In the genomic region with DNA sequence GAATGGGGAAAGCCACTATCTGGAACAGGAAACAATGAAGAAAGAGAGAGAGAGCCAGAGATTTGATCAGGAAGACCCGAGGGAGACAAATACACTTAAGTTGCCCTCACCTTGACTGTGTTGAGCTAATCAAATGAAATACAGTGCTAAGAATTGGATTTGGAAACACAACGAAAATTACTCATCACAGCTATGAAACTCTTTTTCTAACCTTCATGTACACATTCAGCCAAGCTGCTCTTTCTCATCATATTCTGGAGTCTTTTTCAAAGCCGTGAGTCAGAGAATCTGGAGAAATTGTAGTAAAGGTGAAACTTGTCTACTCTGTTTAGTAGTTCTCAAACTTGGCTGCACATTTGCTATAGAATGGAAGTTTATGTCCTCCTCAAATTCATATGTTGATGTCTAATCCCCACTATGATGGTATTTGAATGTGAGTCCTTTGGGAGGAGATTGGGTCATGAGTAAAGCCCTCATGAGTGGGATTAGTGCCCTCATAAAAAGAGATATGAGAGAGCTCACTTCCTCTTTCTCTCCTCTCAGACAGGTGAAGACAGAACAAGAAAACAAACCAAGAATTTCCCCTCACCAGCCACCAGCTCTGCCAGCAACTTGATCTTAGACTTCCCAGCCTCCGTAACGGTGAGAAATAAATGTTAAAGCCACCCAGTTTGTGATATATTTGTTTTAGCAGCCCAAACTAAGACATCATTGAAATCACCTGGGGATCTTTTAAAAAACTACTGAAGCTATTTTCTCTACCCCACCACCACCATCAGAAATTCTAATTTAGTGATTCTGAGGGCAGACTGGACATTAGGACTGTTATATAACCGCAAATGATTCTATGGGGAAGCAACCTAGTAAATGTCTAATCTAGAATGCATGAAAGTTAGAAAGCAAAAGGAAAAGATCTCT, we compare ENCODE assay signal across 14 cellular contexts.
DNase-seq lines count a peak whose midpoint lies in the region; ATAC-seq, FAIRE-seq and TF ChIP-seq lines count a peak whose summit lies in the region.
"Had no signal": no experiment of that assay in that cellular context is flagged by ENCODE, and none has a peak within 500 bp of the region (broad histone marks: within the 10 kb centered on the region; RNA-seq: fewer than 3 reads in every experiment).

No MANE protein-coding gene starts in this region.

- FAIRE-seq in RCC 7860 (lab: Jason Lieb, UNC), result no peak
- FAIRE-seq: A549 had no signal

- H3K27ac Mint-ChIP-seq in activated CD8-positive, alpha-beta memory T cell treated with anti-CD3 and anti-CD28 coated beads, Interleukin-2, amount 10 ng/mL, durations not matched to agents 7 days and 5 days, result no peak overlapping the region

- ATAC-seq in GM19372 (IDR thresholded peaks at IDR 0.05; ENCODE audit: low read depth, unreplicated experiment), result peak; percentile 95
- ATAC-seq in HG02840 (IDR thresholded peaks at IDR 0.05; ENCODE audit: low FRiP score, unreplicated experiment), result peak; percentile 96
- ATAC-seq in HG03558 (IDR thresholded peaks at IDR 0.05; ENCODE audit: extremely low read depth, unreplicated experiment), result peak; percentile 90
- no peak for ATAC-seq in activated CD8-positive, alpha-beta memory T cell treated with anti-CD3 and anti-CD28 coated beads, Interleukin-2, amount 10 ng/mL, durations not matched to agents 7 days and 5 days
- ATAC-seq: A549; stimulated activated naive CD8-positive, alpha-beta T cell treated with anti-CD3 and anti-CD28 coated beads, Interleukin-15, Interleukin-2, amounts not matched to agents 100 U/mL and 50 U/mL, for 24 hours had no signal

- H3K27me3 Mint-ChIP-seq in activated CD8-positive, alpha-beta memory T cell treated with anti-CD3 and anti-CD28 coated beads, Interleukin-2, amount 10 ng/mL, durations not matched to agents 7 days and 5 days, result no peaks in the 10 kb centered on the region

- no peak overlapping the region for H3K4me3 Mint-ChIP-seq in activated CD8-positive, alpha-beta memory T cell treated with anti-CD3 and anti-CD28 coated beads, Interleukin-2, amount 10 ng/mL, durations not matched to agents 7 days and 5 days

- peaks cover 8% of the 10 kb centered on the region for H3K9me3 Mint-ChIP-seq in activated CD8-positive, alpha-beta memory T cell treated with anti-CD3 and anti-CD28 coated beads, Interleukin-2, amount 10 ng/mL, durations not matched to agents 7 days and 5 days (ENCODE audit: low read depth)

- peak; percentile 28 for DNase-seq in GM10248 (ENCODE audit: extremely low spot score)
- no peak for DNase-seq in activated CD4-positive, alpha-beta T cell treated with anti-CD3 and anti-CD28 coated beads for 1 hour
- no peak for DNase-seq in activated CD8-positive, alpha-beta memory T cell treated with anti-CD3 and anti-CD28 coated beads, Interleukin-2, amount 10 ng/mL, durations not matched to agents 7 days and 5 days
- DNase-seq in RCC 7860 (ENCODE audit: low spot score), result no peak
- no peak for DNase-seq in NCI-H774 (lab: John Stamatoyannopoulos, UW)
- DNase-seq: effector CD8-positive, alpha-beta T cell; EL; NCI-H1436 treated with DMSO at 0.1 percent for 48 hours; spleen; stimulated activated naive CD8-positive, alpha-beta T cell treated with anti-CD3 and anti-CD28 coated beads, Interleukin-15, Interleukin-2, amounts not matched to agents 100 U/mL and 50 U/mL, for 24 hours had no signal

- POLR2A ChIA-PET in GM10248 (lab: Yijun Ruan, JAX), result no interaction called here

- CTCF ChIA-PET in GM10248 (lab: Yijun Ruan, JAX), result interaction anchor here (0.8 to 2.2 kb wide), 5 partner anchors 10 to 19 kb away, joined by 3 to 12 read pairs (median 3); no protein-coding TSS in a partner anchor
- CTCF ChIA-PET in activated CD8-positive, alpha-beta memory T cell treated with anti-CD3 and anti-CD28 coated beads, Interleukin-2, amount 10 ng/mL, durations not matched to agents 7 days and 5 days (lab: Charles Lee), result no interaction called here

- no peak for TF ChIP-seq CTCF in GM10248 (IDR thresholded peaks at IDR 0.05; ENCODE audit: control extremely low read depth, extremely low read depth, low read depth, missing control alignments)

- no peaks in the 10 kb centered on the region for H3K36me3 Mint-ChIP-seq in activated CD8-positive, alpha-beta memory T cell treated with anti-CD3 and anti-CD28 coated beads, Interleukin-2, amount 10 ng/mL, durations not matched to agents 7 days and 5 days

- no peaks in the 10 kb centered on the region for H3K4me1 Mint-ChIP-seq in activated CD8-positive, alpha-beta memory T cell treated with anti-CD3 and anti-CD28 coated beads, Interleukin-2, amount 10 ng/mL, durations not matched to agents 7 days and 5 days
